ENCODE assay signal across 8 cellular contexts in genomic region chr20:17570347-17571152, GRCh38. TPM values are rescaled to one million over a fixed set of nuclear protein-coding genes. Genes with fewer than 3 reads are reported as not detected.
A peak's percentile ranks its signal among the peaks of the same experiment; 100 is the strongest.
DNase-seq lines count a peak whose midpoint lies in the region; ATAC-seq and TF ChIP-seq lines count a peak whose summit lies in the region.

No MANE protein-coding gene starts in this region.

- H2BK5ac ChIP-seq in H9 (ENCODE audit: insufficient read length, low read length) = no peak overlapping the region

- DNase-seq in SIG-M5 treated with dmso at 0.1 percent for 504 hours (lab: John Stamatoyannopoulos, UW; ENCODE audit: unreplicated experiment) (peak; percentile 53), SIG-M5 (lab: John Stamatoyannopoulos, UW) (no peak), H9 (peak; percentile 48), LNCaP clone FGC (ENCODE audit: low read depth) (peak; percentile 80), T-helper 17 cell (peak in 1 of 3 donors; percentile 10), dedifferentiated amniotic fluid mesenchymal stem cell (ENCODE audit: extremely low spot score) (peak; percentile 39), left colon (peak; percentile 60 to 77)

- H3K27ac Mint-ChIP-seq in H9 (peak overlapping the region in 2 of 3 experiments; percentile 84 to 91; a peak in 4 of 7 replicates), T-helper 17 cell (peak overlapping the region; percentile 90)
- peak overlapping the region; percentile 88 for H3K27ac Mint-ChIP-seq in stimulated activated memory B cell treated with anti-CD40 and anti-IgM and Interleukin-4, amounts not matched to agents 10 μg/mL and 1 μg/mL and 100 μg/mL, for 72 hours

- H2BK12ac ChIP-seq in H9 (ENCODE audit: insufficient read length, low read depth, low read length) = no peak overlapping the region

- H2AFZ ChIP-seq in H9 (ENCODE audit: low read length) = no peak overlapping the region

- H2BK20ac ChIP-seq in H9 (ENCODE audit: low read depth, low read length, poor library complexity, severe bottlenecking) = no peak overlapping the region

- H3K4me3 Mint-ChIP-seq in H9 (peak overlapping the region; percentile 89 to 91), T-helper 17 cell (peak overlapping the region; percentile 97)
- H3K4me3 Mint-ChIP-seq in stimulated activated memory B cell treated with anti-CD40 and anti-IgM and Interleukin-4, amounts not matched to agents 10 μg/mL and 1 μg/mL and 100 μg/mL, for 72 hours = peak overlapping the region; percentile 94

- no peaks in the 10 kb centered on the region for H3K79me1 ChIP-seq in H9 (ENCODE audit: insufficient read depth, low read depth, low read length, poor library complexity, severe bottlenecking)

- no peaks in the 10 kb centered on the region for H4K20me1 ChIP-seq in H9 (ENCODE audit: control insufficient read depth, insufficient read depth, insufficient read length)

- H3K79me2 ChIP-seq in H9 (ENCODE audit: insufficient read depth, low read length) = peaks cover 16% of the 10 kb centered on the region; the same call in 1 of the 2 replicates

- no peak overlapping the region for H2BK120ac ChIP-seq in H9 (ENCODE audit: low read depth, low read length, poor library complexity, severe bottlenecking)

- no peak overlapping the region for H3K23ac ChIP-seq in H9 (ENCODE audit: insufficient read length, low read depth, low read length)

- no peak overlapping the region for H3K27ac ChIP-seq in H9 (ENCODE audit: insufficient read length, low read depth, low read length)

- H3K27me3 ChIP-seq in H9 (ENCODE audit: insufficient read depth, low read length) = no peaks in the 10 kb centered on the region

- no peak overlapping the region for H4K8ac ChIP-seq in H9 (replicated peaks; ENCODE audit: insufficient read length, low read depth, low read length)

- no peak overlapping the region for H2BK15ac ChIP-seq in H9 (ENCODE audit: low read depth, low read length)

- peak overlapping the region; percentile 54 for H3K9ac ChIP-seq in H9 (ENCODE audit: extremely low read depth, insufficient read length, low read length)

- no peak overlapping the region for H3T11ph ChIP-seq in H9 (ENCODE audit: low read length)

- WGBS in H9 (ENCODE audit: extremely low coverage, insufficient read length, low lambda C conversion rate) = no CpG with 5 or more reads among the region's 43 CpGs

- H3K4me3 ChIP-seq in LNCaP clone FGC (ENCODE audit: low read depth, low read length) = peak overlapping the region; percentile 87

- peak overlapping the region; percentile 65; the same call in 1 of the 2 replicates for H3K14ac ChIP-seq in H9 (ENCODE audit: insufficient read depth, low read length)

- no peak overlapping the region for H3K56ac ChIP-seq in H9 (ENCODE audit: insufficient read length, low read depth, low read length)

- H2AK5ac ChIP-seq in H9 (ENCODE audit: insufficient read length, low read length) = no peak overlapping the region

- H3K27me3 Mint-ChIP-seq in H9 (ENCODE audit: low read depth) = no peaks in the 10 kb centered on the region; the same call in 1 of the 2 replicates
- H3K27me3 Mint-ChIP-seq in T-helper 17 cell = no peaks in the 10 kb centered on the region
- H3K27me3 Mint-ChIP-seq in stimulated activated memory B cell treated with anti-CD40 and anti-IgM and Interleukin-4, amounts not matched to agents 10 μg/mL and 1 μg/mL and 100 μg/mL, for 72 hours = no peaks in the 10 kb centered on the region

- H3K4me2 ChIP-seq in H9 (ENCODE audit: insufficient read depth, insufficient read length, low read length) = peak overlapping the region; percentile 95

- H3K36me3 Mint-ChIP-seq in H9 (ENCODE audit: insufficient read depth in 1 of 3, low read depth in 3 of 3) (peaks cover 2 to 8% (median 2%) of the 10 kb centered on the region in 3 experiments; a peak in 2 of 7 replicates), T-helper 17 cell (ENCODE audit: low read depth) (peaks cover 2% of the 10 kb centered on the region)
- no peaks in the 10 kb centered on the region for H3K36me3 Mint-ChIP-seq in stimulated activated memory B cell treated with anti-CD40 and anti-IgM and Interleukin-4, amounts not matched to agents 10 μg/mL and 1 μg/mL and 100 μg/mL, for 72 hours

- H3K4me1 ChIP-seq in H9 (ENCODE audit: insufficient read depth, low read length) = peaks cover 19% of the 10 kb centered on the region

- H3K4ac ChIP-seq in H9 (ENCODE audit: low read depth, low read length) = no peak overlapping the region

- H3K23me2 ChIP-seq in H9 (ENCODE audit: insufficient read length, low read depth, low read length, poor library complexity, severe bottlenecking) = peaks cover 12% of the 10 kb centered on the region

- H3K4me1 Mint-ChIP-seq in H9 (peaks cover 52 to 56% of the 10 kb centered on the region in 2 experiments), T-helper 17 cell (peaks cover 21% of the 10 kb centered on the region)
- peaks cover 18% of the 10 kb centered on the region for H3K4me1 Mint-ChIP-seq in stimulated activated memory B cell treated with anti-CD40 and anti-IgM and Interleukin-4, amounts not matched to agents 10 μg/mL and 1 μg/mL and 100 μg/mL, for 72 hours

- no peak overlapping the region for H4K91ac ChIP-seq in H9 (ENCODE audit: insufficient read length, low read depth, low read length)

- intact Hi-C loops in left colon (cut with DNase I, micrococcal nuclease) = no loop called here

- H3K9me3 Mint-ChIP-seq in H9 = 0 out of 5 replicates have a peak, but pooled peaks cover 0 to 2% of the 10 kb centered on the region in 2 experiments
- H3K9me3 Mint-ChIP-seq in stimulated activated memory B cell treated with anti-CD40 and anti-IgM and Interleukin-4, amounts not matched to agents 10 μg/mL and 1 μg/mL and 100 μg/mL, for 72 hours = no peaks in the 10 kb centered on the region

- H3K18ac ChIP-seq in H9 (ENCODE audit: insufficient read length, low read depth, low read length) = peak overlapping the region; percentile 34

- peak; percentile 3; the same call in 1 of the 3 replicates for TF ChIP-seq CTCF in H9 (conservative IDR thresholded peaks at IDR 0.05)
- no peak for TF ChIP-seq CTCF in LNCaP clone FGC (IDR thresholded peaks at IDR 0.05; ENCODE audit: control insufficient read depth, extremely low read depth, insufficient read depth)

- ATAC-seq in T-helper 17 cell (peak; percentile 38), left colon (peak; percentile 53)
- ATAC-seq in stimulated activated memory B cell treated with anti-CD40 and anti-IgM and Interleukin-4, amounts not matched to agents 10 μg/mL and 1 μg/mL and 100 μg/mL, for 72 hours = peak; percentile 59

- H3K9me3 ChIP-seq in H9 (ENCODE audit: control insufficient read depth, low read depth, low read length) (no peaks in the 10 kb centered on the region), T-helper 17 cell (ENCODE audit: control insufficient read depth, low read length, poor library complexity, severe bottlenecking) (no peaks in the 10 kb centered on the region)

- no peak overlapping the region for H4K5ac ChIP-seq in H9 (ENCODE audit: insufficient read length, low read depth, low read length)

RNA-seq across cellular contexts. Expression of gene DSTN, which starts 0.7 kb away (rescaled TPM):
- total RNA-seq in H9 (2021) (145 and 148 TPM in 2 replicates), T-helper 17 cell (10 to 100 TPM; 41.4 to 46.5 TPM), left colon (100 to 1,000 TPM; 266 to 374 TPM)

RNA-seq across cellular contexts. Expression of gene BFSP1, which starts 39.4 kb away (rescaled TPM):
- total RNA-seq in H9 (2021) (8.6 and 9.4 TPM in 2 replicates), T-helper 17 cell (1 to 10 TPM in 1 of 2 donors, under 1 TPM in 1; 0.21 to 1.0 TPM), left colon (under 1 TPM; 0.20 to 0.34 TPM)
